ENCODE assay signal across 12 cellular contexts in genomic region chr10:79434223-79434687, GRCh38. TPM values are rescaled to one million over a fixed set of nuclear protein-coding genes. Genes with fewer than 3 reads are reported as not detected.
A peak's percentile ranks its signal among the peaks of the same experiment; 100 is the strongest.
DNase-seq lines count a peak whose midpoint lies in the region; ATAC-seq and TF ChIP-seq lines count a peak whose summit lies in the region.
"Had no signal": no experiment of that assay in that cellular context is flagged by ENCODE, and none has a peak within 500 bp of the region (broad histone marks: within the 10 kb centered on the region; RNA-seq: fewer than 3 reads in every experiment).

No MANE protein-coding gene starts in this region.

- peaks cover 7% of the 10 kb centered on the region; the same call in 1 of the 2 replicates for H3K36me3 ChIP-seq in PC-3 (ENCODE audit: low read depth, low read length)
- H3K36me3 ChIP-seq in colonic mucosa = no peaks in the 10 kb centered on the region
- H3K36me3 ChIP-seq in psoas muscle (ENCODE audit: insufficient read depth in 1 of 2, low read depth in 1 of 2) = peaks cover 0 to 49% of the 10 kb centered on the region in 2 donors

- POLR2A ChIA-PET in AG04450 (lab: Yijun Ruan, JAX) (interaction anchor here (0.5 to 0.7 kb wide), 2 partner anchors 9 to 11 kb away, joined by 3 read pairs; partner anchors contain the start of gene ZCCHC24), PC-3 (lab: Charles Lee; ENCODE audit: unreplicated experiment) (no interaction called here)

- H3K79me2 ChIP-seq in PC-3 (ENCODE audit: low read length) = peaks cover 50% of the 10 kb centered on the region

- H3K9me2 ChIP-seq in PC-3 (replicated peaks; ENCODE audit: low read length) = no peaks in the 10 kb centered on the region

- H3K4me1 ChIP-seq in PC-3 (ENCODE audit: insufficient read depth, low read length) (peaks cover 58% of the 10 kb centered on the region), colonic mucosa (no peaks in the 10 kb centered on the region), psoas muscle (peaks cover 71% of the 10 kb centered on the region)

- H3F3A ChIP-seq in PC-3 (ENCODE audit: low read length, unreplicated experiment) = peaks cover 8% of the 10 kb centered on the region

- no peaks in the 10 kb centered on the region for H3K9me3 ChIP-seq in AG04450 (ENCODE audit: control insufficient read depth, insufficient read depth, low read length)
- H3K9me3 ChIP-seq in PC-3 (ENCODE audit: low read length) = no peaks in the 10 kb centered on the region
- H3K9me3 ChIP-seq in colonic mucosa = no peaks in the 10 kb centered on the region
- no peaks in the 10 kb centered on the region for H3K9me3 ChIP-seq in psoas muscle

- BruUV-seq in PC-3 (replicated peaks; lab: Mats Ljungman, UMichigan) = no TSS peak

- H3K4me3 ChIP-seq in AG04450 (ENCODE audit: low read depth, low read length) (no peak overlapping the region), PC-3 (ENCODE audit: low read length) (peak overlapping the region; percentile 36; the same call in 1 of the 2 replicates), colonic mucosa (no peak overlapping the region), psoas muscle (no peak overlapping the region)

- WGBS in psoas muscle, 3 donors = 74 to 83% (median 77%) methylated on average over 5 of the region's 5 CpGs

- H3K27ac ChIP-seq in AG04450 (ENCODE audit: low read depth, low read length) (peak overlapping the region; percentile 47), PC-3 (ENCODE audit: low read length) (peak overlapping the region; percentile 82), colonic mucosa (peak overlapping the region; percentile 22), psoas muscle (peak overlapping the region; percentile 90)

- DNase-seq in AG04450 (ENCODE audit: low read depth, low spot score) (no peak), PC-3 (peak; percentile 89), colonic mucosa (no peak), psoas muscle (no peak), NCI-H774 (lab: John Stamatoyannopoulos, UW) (no peak)
- DNase-seq: activated CD4-positive, CD25-positive, alpha-beta regulatory T cell; islet precursor cell; NCI-H1417 treated with DMSO at 0.1 percent for 48 hours; small intestine had no signal

- no peak overlapping the region for H2AFZ ChIP-seq in PC-3 (ENCODE audit: low read length)

- H4K20me1 ChIP-seq in PC-3 (ENCODE audit: low read length) = no peaks in the 10 kb centered on the region

- H3K4me2 ChIP-seq in PC-3 (ENCODE audit: low read length) = peak overlapping the region; percentile 61

- H3K9ac ChIP-seq in PC-3 (ENCODE audit: low read length) (peak overlapping the region; percentile 75), colonic mucosa (ENCODE audit: low read depth in 2 of 2, low read length in 2 of 2) (no peak overlapping the region)

- ATAC-seq in PC-3 = no peak
- peak; percentile 19 to 68 (median 45) for ATAC-seq in psoas muscle
- ATAC-seq in HG02970 (IDR thresholded peaks at IDR 0.05; ENCODE audit: low FRiP score, unreplicated experiment) = no peak
- ATAC-seq in HG03135 (IDR thresholded peaks at IDR 0.05; ENCODE audit: unreplicated experiment) = no peak
- no peak for ATAC-seq in HG02852 (IDR thresholded peaks at IDR 0.05; ENCODE audit: unreplicated experiment)

- H3K27me3 ChIP-seq in AG04450 (ENCODE audit: control insufficient read depth, insufficient read depth, low read length) (no peaks in the 10 kb centered on the region), PC-3 (ENCODE audit: low read length) (no peaks in the 10 kb centered on the region), colonic mucosa (no peaks in the 10 kb centered on the region), psoas muscle (ENCODE audit: insufficient read depth in 3 of 3, low read length in 2 of 3) (no peaks in the 10 kb centered on the region)

- no peak for TF ChIP-seq CTCF in AG04450 (IDR thresholded peaks at IDR 0.05; ENCODE audit: low read depth, low read length)
- TF ChIP-seq CTCF in PC-3 (conservative IDR thresholded peaks at IDR 0.05; ENCODE audit: low read depth, low read length) = no peak
- TF ChIP-seq CTCF in colonic mucosa (IDR thresholded peaks at IDR 0.05) = no peak
- TF ChIP-seq CTCF in psoas muscle (IDR thresholded peaks at IDR 0.05) = no peak

- intact Hi-C loops in PC-3 (cut with micrococcal nuclease) (loop anchor here (2.0 kb wide), 1 partner anchor 21 kb away; no protein-coding TSS in a partner anchor), colonic mucosa (cut with DNase I) (no loop called here), psoas muscle (cut with DNase I) (no loop called here)

- CTCF ChIA-PET in AG04450 (lab: Charles Lee) (interaction anchor here (0.7 to 1.2 kb wide), 2 partner anchors 60 to 103 kb away, joined by 3 to 4 read pairs; no protein-coding TSS in a partner anchor), PC-3 (lab: Charles Lee) (interaction anchor here (2.5 kb wide), 1 partner anchor 60 kb away, joined by 15 read pairs; no protein-coding TSS in a partner anchor)

RNA-seq across cellular contexts. Expression of gene ZCCHC24, which starts 11.2 kb away (rescaled TPM):
- polyA plus RNA-seq in AG04450 (2011; rRNA removed) = 37.4 and 46.0 TPM in 2 replicates
- polyA minus RNA-seq in AG04450 (2011; rRNA and poly(A)+ RNA removed) = 53.8 and 66.8 TPM in 2 replicates
- total RNA-seq in PC-3 (2014; rRNA removed) = 32.9 and 40.7 TPM in 2 replicates
- total RNA-seq in colonic mucosa = 10 to 100 TPM in 1 of 2 donors, 1 to 10 TPM in 1; 4.6 to 19.1 TPM
- 10 to 100 TPM; 31.6 to 64.7 (median 47.9) TPM for total RNA-seq in psoas muscle
- polyA plus RNA-seq in psoas muscle = 100 to 1,000 TPM in 1 of 3 donors, 10 to 100 TPM in 2; 11.2 to 112 (median 36.2) TPM

Comparison
In these comparisons a context has a peak if more than half of its experiments do, and no peak if none do; other contexts are left out.
1. H3K27ac ChIP-seq: peak in every context shown above with its lines; median percentile 90 in psoas muscle; 82 in PC-3; 47 in AG04450; 22 in colonic mucosa.
2. ATAC-seq: peak in psoas muscle (4 of 4); none in PC-3 (single experiment), HG02970 (single experiment), HG03135 (single experiment) and HG02852 (single experiment).